In genomic region chr10:16314259-16314658, GRCh38 we compare ENCODE assay signal across 9 cellular contexts.
DNase-seq lines count a peak whose midpoint lies in the region; ATAC-seq and TF ChIP-seq lines count a peak whose summit lies in the region.
"Had no signal": no experiment of that assay in that cellular context is flagged by ENCODE, and none has a peak within 500 bp of the region (broad histone marks: within the 10 kb centered on the region; RNA-seq: fewer than 3 reads in every experiment).

No MANE protein-coding gene starts in this region.

- H3K4me2 ChIP-seq in DOHH2 (ENCODE audit: low read length) (no peak overlapping the region), OCI-LY3 (ENCODE audit: low read length) (no peak overlapping the region)

- TF ChIP-seq CTCF in DOHH2 (IDR thresholded peaks at IDR 0.05; ENCODE audit: low read depth, low read length, poor library complexity, severe bottlenecking): peak; percentile 13
- 0 out of 2 replicates have a peak, but pooled peaks have one; percentile 5 for TF ChIP-seq CTCF in GM12874 (IDR thresholded peaks at IDR 0.05; ENCODE audit: insufficient read depth, low read depth, low read length)
- peak; percentile 17; the same call in 1 of the 2 replicates for TF ChIP-seq CTCF in OCI-LY3 (IDR thresholded peaks at IDR 0.05; ENCODE audit: low read depth, low read length)

- DNase-seq in iPS-NIHi11 (ENCODE audit: low spot score) (peak; percentile 28), cerebellar nuclear complex (lab: John Stamatoyannopoulos, UW) (no peak), T-helper 1 cell (no peak)
- DNase-seq: testis had no signal

- H3K27ac ChIP-seq in DOHH2 (ENCODE audit: low read depth, low read length) (no peak overlapping the region), OCI-LY3 (ENCODE audit: low read length) (no peak overlapping the region)
- H3K27ac ChIP-seq: testis had no signal

- H3K4me1 ChIP-seq in DOHH2 (ENCODE audit: control insufficient read depth, low read length): no peaks in the 10 kb centered on the region
- no peaks in the 10 kb centered on the region for H3K4me1 ChIP-seq in OCI-LY3 (ENCODE audit: low read length)
- H3K4me1 ChIP-seq: testis had no signal

- no peaks in the 10 kb centered on the region for H3K27me3 ChIP-seq in DOHH2 (ENCODE audit: control insufficient read depth, low read length)
- no peaks in the 10 kb centered on the region for H3K27me3 ChIP-seq in OCI-LY3 (ENCODE audit: low read depth, low read length)
- H3K27me3 ChIP-seq: testis had no signal

- H3K4me3 ChIP-seq in DOHH2 (ENCODE audit: low read length) (no peak overlapping the region), OCI-LY3 (ENCODE audit: low read length) (no peak overlapping the region)
- H3K4me3 ChIP-seq: testis had no signal

- H3K36me3 ChIP-seq in DOHH2 (ENCODE audit: control insufficient read depth, low read length): no peaks in the 10 kb centered on the region
- no peaks in the 10 kb centered on the region for H3K36me3 ChIP-seq in OCI-LY3 (replicated peaks; ENCODE audit: low read depth, low read length)

- no peaks in the 10 kb centered on the region for H3K79me2 ChIP-seq in DOHH2 (ENCODE audit: control insufficient read depth, low read length)
- no peaks in the 10 kb centered on the region for H3K79me2 ChIP-seq in OCI-LY3 (ENCODE audit: low read length)

- ATAC-seq in GM21367 (IDR thresholded peaks at IDR 0.05; ENCODE audit: unreplicated experiment): no peak
- ATAC-seq: left lobe of liver had no signal

- H3K9me3 ChIP-seq in DOHH2 (ENCODE audit: control insufficient read depth, insufficient read depth, low read length): 0 out of 2 replicates have a peak, but pooled peaks cover 3% of the 10 kb centered on the region
- no peaks in the 10 kb centered on the region for H3K9me3 ChIP-seq in OCI-LY3 (ENCODE audit: insufficient read depth, low read length)
- H3K9me3 ChIP-seq: testis had no signal

- no peaks in the 10 kb centered on the region for H3F3A ChIP-seq in DOHH2 (ENCODE audit: control insufficient read depth, insufficient read depth)

- H3K9ac ChIP-seq in OCI-LY3 (ENCODE audit: low read length): no peak overlapping the region

- H3K9me2 ChIP-seq in DOHH2 (replicated peaks; ENCODE audit: control insufficient read depth, low read length): no peaks in the 10 kb centered on the region

- H2AFZ ChIP-seq in OCI-LY3 (ENCODE audit: low read depth, low read length): no peak overlapping the region

- H4K20me1 ChIP-seq in DOHH2 (ENCODE audit: control insufficient read depth, insufficient read depth, low read depth, low read length): no peaks in the 10 kb centered on the region
- H4K20me1 ChIP-seq in OCI-LY3 (ENCODE audit: insufficient read depth, low read length): no peaks in the 10 kb centered on the region
